Comparison of ENCODE assay signal across 27 cellular contexts in the genomic region with DNA sequence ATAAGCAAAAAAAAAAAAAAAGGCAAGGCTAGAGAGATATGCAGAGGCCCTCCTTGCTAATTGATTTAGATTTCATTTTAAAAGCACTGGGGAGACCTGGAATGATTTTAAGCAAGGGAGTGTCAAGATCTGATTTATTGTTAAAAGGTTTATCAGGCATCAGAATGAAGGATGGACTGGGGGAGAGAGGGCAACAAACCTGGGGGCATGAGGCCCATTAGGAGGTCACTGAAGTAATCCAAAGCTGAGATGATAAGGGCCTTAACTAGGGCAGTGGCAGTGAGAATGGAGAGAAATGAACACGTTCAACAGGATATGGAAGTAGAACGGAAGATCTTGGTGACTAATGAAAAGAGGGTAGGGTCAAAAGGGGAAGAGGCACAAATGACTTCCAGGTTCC. TPM values are rescaled to one million over a fixed set of nuclear protein-coding genes. Genes with fewer than 3 reads are reported as not detected.
DNase-seq lines count a peak whose midpoint lies in the region; ATAC-seq, FAIRE-seq and TF ChIP-seq lines count a peak whose summit lies in the region.
"Had no signal": no experiment of that assay in that cellular context is flagged by ENCODE, and none has a peak within 500 bp of the region (broad histone marks: within the 10 kb centered on the region; RNA-seq: fewer than 3 reads in every experiment).

No MANE protein-coding gene starts in this region.

- peaks cover 41% of the 10 kb centered on the region for H3K4me1 Mint-ChIP-seq in Caco-2 (ENCODE audit: low read depth, unreplicated experiment)
- no peaks in the 10 kb centered on the region for H3K4me1 Mint-ChIP-seq in stimulated activated effector memory CD8-positive, alpha-beta T cell treated with anti-CD3 and anti-CD28 coated beads, Interleukin-12 subunit alpha, Interleukin-12 subunit beta, amount 100 ng/mL, for 72 hours
- H3K4me1 Mint-ChIP-seq: activated T-helper 17 cell treated with anti-CD3 and anti-CD28 coated beads, Interleukin-2, amount 50 U/mL, for 72 hours; central memory CD8-positive, alpha-beta T cell; naive thymus-derived CD8-positive, alpha-beta T cell; stimulated activated memory B cell treated with anti-CD40 and anti-IgM and Interleukin-4, amounts not matched to agents 10 μg/mL and 1 μg/mL and 100 μg/mL, for 72 hours had no signal

- CTCF ChIA-PET in Caco-2 (lab: Charles Lee): interaction anchor here (0.7 kb wide), 1 partner anchor 190 kb away, joined by 3 read pairs; no protein-coding TSS in a partner anchor

- no peak for DNase-seq in Caco-2
- peak; percentile 27 for DNase-seq in KBM-7
- DNase-seq in keratinocyte (ENCODE audit: low read depth, low spot score): no peak
- no peak for DNase-seq in stimulated activated effector memory CD8-positive, alpha-beta T cell treated with anti-CD3 and anti-CD28 coated beads, Interleukin-12 subunit alpha, Interleukin-12 subunit beta, amount 100 ng/mL, for 72 hours (ENCODE audit: low spot score in 2 of 2)
- no peak for DNase-seq in effector CD8-positive, alpha-beta T cell (lab: John Stamatoyannopoulos, UW)
- DNase-seq in DMS153 (lab: John Stamatoyannopoulos, UW): no peak
- DNase-seq: activated CD4-positive, alpha-beta memory T cell treated with anti-CD3 and anti-CD28 coated beads for 36 hours; activated CD8-positive, alpha-beta memory T cell treated with anti-CD3 and anti-CD28 coated beads, Interleukin-2, amount 50 U/mL, for 48 hours; aorta; BE2C; KG1; MM.1S; naive thymus-derived CD8-positive, alpha-beta T cell; NCI-H2171 treated with DMSO at 0.1 percent for 48 hours; NCI-H526; retina; T-helper 9 cell had no signal

- no peaks in the 10 kb centered on the region; the same call in 1 of the 2 replicates for H3K36me3 ChIP-seq in Caco-2 (ENCODE audit: control insufficient read depth, insufficient read depth, low read length)
- no peaks in the 10 kb centered on the region for H3K36me3 ChIP-seq in keratinocyte (ENCODE audit: control insufficient read depth in 2 of 2, extremely low read depth in 1 of 2, insufficient read depth in 2 of 2, low read length in 2 of 2)
- H3K36me3 ChIP-seq: BE2C, suprapubic skin had no signal

- no TSS peak for BruUV-seq in Caco-2 (replicated peaks; lab: Mats Ljungman, UMichigan)

- FAIRE-seq in keratinocyte (lab: Jason Lieb, UNC): peak; percentile 57
- FAIRE-seq: A549, GM12892, urothelium cell line had no signal

- no peak overlapping the region for H2AFZ ChIP-seq in keratinocyte (ENCODE audit: control insufficient read depth, low read length)

- H3K4me3 Mint-ChIP-seq in Caco-2 (ENCODE audit: unreplicated experiment): peak overlapping the region; percentile 34
- H3K4me3 Mint-ChIP-seq in stimulated activated effector memory CD8-positive, alpha-beta T cell treated with anti-CD3 and anti-CD28 coated beads, Interleukin-12 subunit alpha, Interleukin-12 subunit beta, amount 100 ng/mL, for 72 hours: no peak overlapping the region
- H3K4me3 Mint-ChIP-seq: activated CD4-positive, alpha-beta memory T cell treated with anti-CD3 and anti-CD28 coated beads for 36 hours; activated T-helper 17 cell treated with anti-CD3 and anti-CD28 coated beads, Interleukin-2, amount 50 U/mL, for 72 hours; central memory CD8-positive, alpha-beta T cell; naive thymus-derived CD8-positive, alpha-beta T cell; stimulated activated memory B cell treated with anti-CD40 and anti-IgM and Interleukin-4, amounts not matched to agents 10 μg/mL and 1 μg/mL and 100 μg/mL, for 72 hours had no signal

- H3K79me2 ChIP-seq in keratinocyte (ENCODE audit: control insufficient read depth, insufficient read depth, low read length): peaks cover 23% of the 10 kb centered on the region

- no peaks in the 10 kb centered on the region for H3K9me3 ChIP-seq in Caco-2
- H3K9me3 ChIP-seq in keratinocyte (ENCODE audit: control insufficient read depth, low read depth, low read length): no peaks in the 10 kb centered on the region
- H3K9me3 ChIP-seq: A549, BE2C, suprapubic skin had no signal

- H3K4me2 ChIP-seq in keratinocyte (ENCODE audit: control insufficient read depth, extremely low read depth, insufficient read depth, low read depth, low read length): no peak overlapping the region
- H3K4me2 ChIP-seq: A549 had no signal

- H3K36me3 Mint-ChIP-seq in Caco-2 (ENCODE audit: insufficient read depth, unreplicated experiment): peaks cover 99% of the 10 kb centered on the region
- H3K36me3 Mint-ChIP-seq in stimulated activated effector memory CD8-positive, alpha-beta T cell treated with anti-CD3 and anti-CD28 coated beads, Interleukin-12 subunit alpha, Interleukin-12 subunit beta, amount 100 ng/mL, for 72 hours: no peaks in the 10 kb centered on the region
- H3K36me3 Mint-ChIP-seq: activated CD4-positive, alpha-beta memory T cell treated with anti-CD3 and anti-CD28 coated beads for 36 hours; activated naive CD4-positive, alpha-beta T cell treated with anti-CD3 and anti-CD28 coated beads, Interleukin-2, amount 50 U/mL, for 72 hours; naive thymus-derived CD8-positive, alpha-beta T cell; stimulated activated memory B cell treated with anti-CD40 and anti-IgM and Interleukin-4, amounts not matched to agents 10 μg/mL and 1 μg/mL and 100 μg/mL, for 72 hours had no signal

- no peaks in the 10 kb centered on the region for H3K9me1 ChIP-seq in keratinocyte (ENCODE audit: control insufficient read depth, extremely low read depth, insufficient read depth, low read length)

- intact Hi-C loops in Caco-2 (cut with micrococcal nuclease; ENCODE audit: unreplicated experiment): no loop called here

- POLR2A ChIA-PET in Caco-2 (lab: Charles Lee): no interaction called here

- H3K4me3 ChIP-seq in Caco-2 (ENCODE audit: low read depth, low read length): no peak overlapping the region
- no peak overlapping the region for H3K4me3 ChIP-seq in keratinocyte (ENCODE audit: control insufficient read depth in 2 of 3, extremely low read depth in 1 of 3, insufficient read depth in 2 of 3, low read depth in 1 of 3, low read length in 3 of 3)
- H3K4me3 ChIP-seq: A549, suprapubic skin had no signal

- no peak for TF ChIP-seq CTCF in Caco-2 (IDR thresholded peaks at IDR 0.05; ENCODE audit: insufficient read depth in 1 of 2, low read depth in 1 of 2, low read length in 1 of 2, severe bottlenecking in 1 of 2, unreplicated experiment in 1 of 2)
- TF ChIP-seq CTCF in keratinocyte (optimal IDR thresholded peaks at IDR 0.05 in 1 of 3, IDR thresholded peaks at IDR 0.05 in 1 of 3, conservative IDR thresholded peaks at IDR 0.05 in 1 of 3; ENCODE audit: extremely low read depth in 1 of 3, insufficient read depth in 2 of 3, low read length in 3 of 3): no peak

- no peaks in the 10 kb centered on the region for H4K20me1 ChIP-seq in keratinocyte (ENCODE audit: control insufficient read depth, extremely low read depth, insufficient read depth, low read length)

- no peak overlapping the region for H3K9ac ChIP-seq in keratinocyte (ENCODE audit: control insufficient read depth, extremely low read depth, insufficient read depth, low read length)

- in situ Hi-C loops in KBM-7 (cut with MboI; ENCODE audit: low pct_unique_long_range_greater_than_20kb, low sequenced_read_pairs): no loop called here

- H3K27ac ChIP-seq in keratinocyte (ENCODE audit: control insufficient read depth, insufficient read depth, low read length): no peak overlapping the region
- H3K27ac ChIP-seq: suprapubic skin had no signal

- H3K4me1 ChIP-seq in Caco-2 (peaks cover 86% of the 10 kb centered on the region), keratinocyte (ENCODE audit: control insufficient read depth, extremely low read depth, insufficient read depth, low read length) (peaks cover 36% of the 10 kb centered on the region)
- H3K4me1 ChIP-seq: BE2C had no signal

- H3K9me3 Mint-ChIP-seq in Caco-2 (ENCODE audit: unreplicated experiment): no peaks in the 10 kb centered on the region
- no peaks in the 10 kb centered on the region for H3K9me3 Mint-ChIP-seq in stimulated activated effector memory CD8-positive, alpha-beta T cell treated with anti-CD3 and anti-CD28 coated beads, Interleukin-12 subunit alpha, Interleukin-12 subunit beta, amount 100 ng/mL, for 72 hours
- H3K9me3 Mint-ChIP-seq: activated CD4-positive, alpha-beta memory T cell treated with anti-CD3 and anti-CD28 coated beads for 36 hours; activated T-helper 17 cell treated with anti-CD3 and anti-CD28 coated beads, Interleukin-2, amount 50 U/mL, for 72 hours; central memory CD8-positive, alpha-beta T cell had no signal

- H3K27me3 ChIP-seq in Caco-2 (replicated peaks; ENCODE audit: control insufficient read depth, insufficient read depth, low read length): no peaks in the 10 kb centered on the region
- no peaks in the 10 kb centered on the region for H3K27me3 ChIP-seq in keratinocyte (ENCODE audit: control insufficient read depth, extremely low read depth, insufficient read depth, low read length)
- H3K27me3 ChIP-seq: BE2C, suprapubic skin had no signal

- dilution Hi-C loops in keratinocyte (cut with MboI; ENCODE audit: extremely low pct_ligation_motif_present, low sequenced_read_pairs): no loop called here

- H3K27me3 Mint-ChIP-seq in Caco-2 (ENCODE audit: insufficient read depth, unreplicated experiment): no peaks in the 10 kb centered on the region
- H3K27me3 Mint-ChIP-seq: activated T-helper 17 cell treated with anti-CD3 and anti-CD28 coated beads, Interleukin-2, amount 50 U/mL, for 72 hours; central memory CD8-positive, alpha-beta T cell; naive thymus-derived CD8-positive, alpha-beta T cell; stimulated activated memory B cell treated with anti-CD40 and anti-IgM and Interleukin-4, amounts not matched to agents 10 μg/mL and 1 μg/mL and 100 μg/mL, for 72 hours had no signal

- peak overlapping the region; percentile 19 for H3K27ac Mint-ChIP-seq in Caco-2 (ENCODE audit: unreplicated experiment)
- no peak overlapping the region for H3K27ac Mint-ChIP-seq in stimulated activated effector memory CD8-positive, alpha-beta T cell treated with anti-CD3 and anti-CD28 coated beads, Interleukin-12 subunit alpha, Interleukin-12 subunit beta, amount 100 ng/mL, for 72 hours
- H3K27ac Mint-ChIP-seq: activated CD4-positive, alpha-beta memory T cell treated with anti-CD3 and anti-CD28 coated beads for 36 hours; activated naive CD4-positive, alpha-beta T cell treated with anti-CD3 and anti-CD28 coated beads, Interleukin-2, amount 50 U/mL, for 72 hours; activated T-helper 17 cell treated with anti-CD3 and anti-CD28 coated beads, Interleukin-2, amount 50 U/mL, for 72 hours; naive thymus-derived CD8-positive, alpha-beta T cell; stimulated activated memory B cell treated with anti-CD40 and anti-IgM and Interleukin-4, amounts not matched to agents 10 μg/mL and 1 μg/mL and 100 μg/mL, for 72 hours had no signal

- ATAC-seq in SK-N-SH treated with all-trans-retinoic acid at 6 μM for 48 hours (no peak), HG03097 (IDR thresholded peaks at IDR 0.05; ENCODE audit: low FRiP score, unreplicated experiment) (no peak)
- ATAC-seq in stimulated activated effector memory CD8-positive, alpha-beta T cell treated with anti-CD3 and anti-CD28 coated beads, Interleukin-12 subunit alpha, Interleukin-12 subunit beta, amount 100 ng/mL, for 72 hours: no peak
- ATAC-seq: A549; activated naive CD4-positive, alpha-beta T cell treated with anti-CD3 and anti-CD28 coated beads, Interleukin-2, amount 50 U/mL, for 72 hours; activated T-helper 17 cell treated with anti-CD3 and anti-CD28 coated beads, Interleukin-2, amount 50 U/mL, for 72 hours; naive thymus-derived CD8-positive, alpha-beta T cell; stimulated activated memory B cell treated with anti-CD40 and anti-IgM and Interleukin-4, amounts not matched to agents 10 μg/mL and 1 μg/mL and 100 μg/mL, for 72 hours had no signal

RNA-seq across cellular contexts. Expression of a gene that starts 24.1 kb away (rescaled TPM):
- 200 and 211 TPM in 2 replicates for total RNA-seq in Caco-2 (2022)
- polyA plus RNA-seq in keratinocyte: 10.7 to 21.2 TPM (median 11.3 TPM) in 3 replicates
- polyA plus RNA-seq in keratinocyte (2011; ENCODE audit: low read depth): 7.6 TPM
- 8.4 and 15.4 TPM in 2 replicates for polyA plus RNA-seq in keratinocyte (2011; cell fraction: cytosol; rRNA removed)
- polyA plus RNA-seq in keratinocyte (2011; cell fraction: nucleus; rRNA removed): 9.6 and 10.9 TPM in 2 replicates
- polyA plus RNA-seq in keratinocyte (2012; ENCODE audit: low replicate concordance): 8.3 and 12.1 TPM in 2 replicates
- polyA minus RNA-seq in keratinocyte: 7.1 to 27.5 TPM (median 15.6 TPM) in 3 replicates
- polyA minus RNA-seq in keratinocyte (2011; cell fraction: cytosol; rRNA and poly(A)+ RNA removed): 49.3 TPM
- 16.0 and 29.9 TPM in 2 replicates for polyA minus RNA-seq in keratinocyte (2011; cell fraction: nucleus; rRNA and poly(A)+ RNA removed)
- total RNA-seq: activated naive CD4-positive, alpha-beta T cell treated with anti-CD3 and anti-CD28 coated beads, Interleukin-2, amount 50 U/mL, for 72 hours had no signal
- polyA plus RNA-seq: naive thymus-derived CD8-positive, alpha-beta T cell had no signal
